Comparison of ENCODE assay signal across 15 cellular contexts in genomic region chr12:46900734-46901463, GRCh38.
"Had no signal": no experiment of that assay in that cellular context is flagged by ENCODE, and none has a peak within 500 bp of the region (broad histone marks: within the 10 kb centered on the region; RNA-seq: fewer than 3 reads in every experiment).

No MANE protein-coding gene starts in this region.

- H3K4me1 ChIP-seq: stomach had no signal

- ATAC-seq: esophagus mucosa, T-cell had no signal

- H3K27me3 ChIP-seq: cardiac muscle cell, stomach had no signal

- H3K27ac ChIP-seq: cardiac muscle cell, stomach, thoracic aorta had no signal

- FAIRE-seq: keratinocyte had no signal

- DNase-seq: activated CD4-positive, alpha-beta T cell treated with anti-CD3 and anti-CD28 coated beads, Interleukin-2, amount 50 U/mL, for 4 hours; activated CD4-positive, CD25-positive, alpha-beta regulatory T cell treated with anti-CD3 and anti-CD28 coated beads, Interleukin-2, amount 50 U/mL, for 72 hours; activated naive CD4-positive, alpha-beta T cell treated with anti-CD3 and anti-CD28 coated beads for 36 hours; activated T-cell treated with anti-CD3 and anti-CD28 coated beads for 4 hours; hippocampal formation; nephron progenitor cell; stimulated activated CD4-positive, alpha-beta T cell treated with anti-CD3 and anti-CD28 coated beads, Interleukin-12 subunit alpha, Interleukin-12 subunit beta, amount 100 ng/mL, for 4 hours; stimulated activated CD4-positive, alpha-beta T cell treated with anti-CD3 and anti-CD28 coated beads, Interleukin-2, amount 100 ng/mL, for 24 hours; stomach; T-cell; T-helper 9 cell had no signal

- H3K36me3 ChIP-seq: cardiac muscle cell, stomach, thoracic aorta had no signal

- H3K4me3 ChIP-seq: cardiac muscle cell, stomach, thoracic aorta had no signal

- H3K9me3 ChIP-seq: stomach, thoracic aorta had no signal
